In genomic region chr5:174720612-174721521, GRCh38 we compare ENCODE assay signal across 1 cellular context.
TF ChIP-seq lines count a peak whose summit lies in the region.

No MANE protein-coding gene starts in this region.

TF ChIP-seq in HEK293, 187 proteins besides CTCF, POLR2A, EP300 and RAD21 (continued from another document and continues in another):
- TF ChIP-seq ZSCAN30 (tag by site-specific recombination; IDR thresholded peaks at IDR 0.05) (0 out of 2 replicates have a peak, but pooled peaks have one; percentile 11), ZNF747 (tag by site-specific recombination; IDR thresholded peaks at IDR 0.05) (no peak), YY1 (tag by site-specific recombination; IDR thresholded peaks at IDR 0.05) (no peak), ZNF670 (tag by site-specific recombination; IDR thresholded peaks at IDR 0.05; ENCODE audit: low read depth) (no peak), KLF10 (tag by site-specific recombination; IDR thresholded peaks at IDR 0.05) (0 out of 2 replicates have a peak, but pooled peaks have one; percentile 7), ZNF654 (tag by site-specific recombination; IDR thresholded peaks at IDR 0.05; ENCODE audit: low read depth) (no peak), ZNF341 (tag by site-specific recombination; IDR thresholded peaks at IDR 0.05; ENCODE audit: low read depth) (no peak), ZBTB20 (tag by site-specific recombination; IDR thresholded peaks at IDR 0.05) (peak; percentile 36; the same call in 1 of the 2 replicates), GLI2 (tag by site-specific recombination; IDR thresholded peaks at IDR 0.05; ENCODE audit: borderline replicate concordance, low read depth) (no peak), ZNF768 (tag by site-specific recombination; IDR thresholded peaks at IDR 0.05) (peak; percentile 94), MEIS1 (CRISPR knock-in tag; IDR thresholded peaks at IDR 0.05; ENCODE audit: borderline replicate concordance) (no peak), ZIC2 (tag by site-specific recombination; IDR thresholded peaks at IDR 0.05) (peak; percentile 19; the same call in 1 of the 2 replicates), ZBTB10 (tag by site-specific recombination; IDR thresholded peaks at IDR 0.05) (no peak), ZNF16 (tag by site-specific recombination; IDR thresholded peaks at IDR 0.05; ENCODE audit: low read depth) (no peak), ELK4 (IDR thresholded peaks at IDR 0.05; ENCODE audit: borderline replicate concordance, low read depth, low read length) (no peak), ZNF544 (tag by site-specific recombination; IDR thresholded peaks at IDR 0.05) (no peak), ZBTB8A (tag by site-specific recombination; IDR thresholded peaks at IDR 0.05) (no peak), ZBTB6 (tag by site-specific recombination; IDR thresholded peaks at IDR 0.05) (peak; percentile 63; the same call in 1 of the 2 replicates), ZNF610 (tag by site-specific recombination; IDR thresholded peaks at IDR 0.05; ENCODE audit: borderline replicate concordance) (no peak), TRIM28 (IDR thresholded peaks at IDR 0.05; ENCODE audit: borderline replicate concordance, low read length) (no peak), ZNF843 (tag by site-specific recombination; IDR thresholded peaks at IDR 0.05) (no peak), ZNF449 (tag by site-specific recombination; IDR thresholded peaks at IDR 0.05) (no peak), ZBTB26 (tag by site-specific recombination; optimal IDR thresholded peaks at IDR 0.05) (peak; percentile 68), ZNF280C (tag by site-specific recombination; IDR thresholded peaks at IDR 0.05) (no peak), ZNF777 (tag by site-specific recombination; IDR thresholded peaks at IDR 0.05; ENCODE audit: borderline replicate concordance) (no peak), TCF7L2 (IDR thresholded peaks at IDR 0.05; ENCODE audit: borderline replicate concordance, low read depth, low read length) (peak; percentile 95), WT1 (tag by site-specific recombination; IDR thresholded peaks at IDR 0.05) (no peak), ZNF521 (tag by site-specific recombination; IDR thresholded peaks at IDR 0.05) (no peak), ZNF292 (tag by site-specific recombination; IDR thresholded peaks at IDR 0.05; ENCODE audit: borderline replicate concordance, low read depth) (no peak), ZSCAN23 (tag by site-specific recombination; IDR thresholded peaks at IDR 0.05) (no peak), HOXA7 (CRISPR knock-in tag; IDR thresholded peaks at IDR 0.05; ENCODE audit: borderline replicate concordance) (no peak), ZNF776 (tag by site-specific recombination; IDR thresholded peaks at IDR 0.05; ENCODE audit: borderline replicate concordance) (no peak), ZNF473 (tag by site-specific recombination; IDR thresholded peaks at IDR 0.05) (no peak), ZNF335 (tag by site-specific recombination; conservative IDR thresholded peaks at IDR 0.05) (peak; percentile 97), ZNF596 (tag by site-specific recombination; IDR thresholded peaks at IDR 0.05) (peak; percentile 53; the same call in 1 of the 2 replicates), ZNF211 (tag by site-specific recombination; IDR thresholded peaks at IDR 0.05; ENCODE audit: low read depth) (no peak), OVOL3 (tag by site-specific recombination; IDR thresholded peaks at IDR 0.05) (no peak), ZFP3 (tag by site-specific recombination; IDR thresholded peaks at IDR 0.05; ENCODE audit: low read depth) (no peak)
- TF ChIP-seq, protein P1, sequence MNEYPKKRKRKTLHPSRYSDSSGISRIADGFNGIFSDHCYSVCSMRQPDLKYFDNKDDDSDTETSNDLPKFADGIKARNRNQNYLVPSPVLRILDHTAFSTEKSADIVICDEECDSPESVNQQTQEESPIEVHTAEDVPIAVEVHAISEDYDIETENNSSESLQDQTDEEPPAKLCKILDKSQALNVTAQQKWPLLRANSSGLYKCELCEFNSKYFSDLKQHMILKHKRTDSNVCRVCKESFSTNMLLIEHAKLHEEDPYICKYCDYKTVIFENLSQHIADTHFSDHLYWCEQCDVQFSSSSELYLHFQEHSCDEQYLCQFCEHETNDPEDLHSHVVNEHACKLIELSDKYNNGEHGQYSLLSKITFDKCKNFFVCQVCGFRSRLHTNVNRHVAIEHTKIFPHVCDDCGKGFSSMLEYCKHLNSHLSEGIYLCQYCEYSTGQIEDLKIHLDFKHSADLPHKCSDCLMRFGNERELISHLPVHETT (tag by site-specific recombination; IDR thresholded peaks at IDR 0.05) = no peak
- TF ChIP-seq, protein P2, sequence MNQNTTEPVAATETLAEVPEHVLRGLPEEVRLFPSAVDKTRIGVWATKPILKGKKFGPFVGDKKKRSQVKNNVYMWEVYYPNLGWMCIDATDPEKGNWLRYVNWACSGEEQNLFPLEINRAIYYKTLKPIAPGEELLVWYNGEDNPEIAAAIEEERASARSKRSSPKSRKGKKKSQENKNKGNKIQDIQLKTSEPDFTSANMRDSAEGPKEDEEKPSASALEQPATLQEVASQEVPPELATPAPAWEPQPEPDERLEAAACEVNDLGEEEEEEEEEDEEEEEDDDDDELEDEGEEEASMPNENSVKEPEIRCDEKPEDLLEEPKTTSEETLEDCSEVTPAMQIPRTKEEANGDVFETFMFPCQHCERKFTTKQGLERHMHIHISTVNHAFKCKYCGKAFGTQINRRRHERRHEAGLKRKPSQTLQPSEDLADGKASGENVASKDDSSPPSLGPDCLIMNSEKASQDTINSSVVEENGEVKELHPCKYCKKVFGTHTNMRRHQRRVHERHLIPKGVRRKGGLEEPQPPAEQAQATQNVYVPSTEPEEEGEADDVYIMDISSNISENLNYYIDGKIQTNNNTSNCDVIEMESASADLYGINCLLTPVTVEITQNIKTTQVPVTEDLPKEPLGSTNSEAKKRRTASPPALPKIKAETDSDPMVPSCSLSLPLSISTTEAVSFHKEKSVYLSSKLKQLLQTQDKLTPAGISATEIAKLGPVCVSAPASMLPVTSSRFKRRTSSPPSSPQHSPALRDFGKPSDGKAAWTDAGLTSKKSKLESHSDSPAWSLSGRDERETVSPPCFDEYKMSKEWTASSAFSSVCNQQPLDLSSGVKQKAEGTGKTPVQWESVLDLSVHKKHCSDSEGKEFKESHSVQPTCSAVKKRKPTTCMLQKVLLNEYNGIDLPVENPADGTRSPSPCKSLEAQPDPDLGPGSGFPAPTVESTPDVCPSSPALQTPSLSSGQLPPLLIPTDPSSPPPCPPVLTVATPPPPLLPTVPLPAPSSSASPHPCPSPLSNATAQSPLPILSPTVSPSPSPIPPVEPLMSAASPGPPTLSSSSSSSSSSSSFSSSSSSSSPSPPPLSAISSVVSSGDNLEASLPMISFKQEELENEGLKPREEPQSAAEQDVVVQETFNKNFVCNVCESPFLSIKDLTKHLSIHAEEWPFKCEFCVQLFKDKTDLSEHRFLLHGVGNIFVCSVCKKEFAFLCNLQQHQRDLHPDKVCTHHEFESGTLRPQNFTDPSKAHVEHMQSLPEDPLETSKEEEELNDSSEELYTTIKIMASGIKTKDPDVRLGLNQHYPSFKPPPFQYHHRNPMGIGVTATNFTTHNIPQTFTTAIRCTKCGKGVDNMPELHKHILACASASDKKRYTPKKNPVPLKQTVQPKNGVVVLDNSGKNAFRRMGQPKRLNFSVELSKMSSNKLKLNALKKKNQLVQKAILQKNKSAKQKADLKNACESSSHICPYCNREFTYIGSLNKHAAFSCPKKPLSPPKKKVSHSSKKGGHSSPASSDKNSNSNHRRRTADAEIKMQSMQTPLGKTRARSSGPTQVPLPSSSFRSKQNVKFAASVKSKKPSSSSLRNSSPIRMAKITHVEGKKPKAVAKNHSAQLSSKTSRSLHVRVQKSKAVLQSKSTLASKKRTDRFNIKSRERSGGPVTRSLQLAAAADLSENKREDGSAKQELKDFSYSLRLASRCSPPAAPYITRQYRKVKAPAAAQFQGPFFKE (tag by site-specific recombination; IDR thresholded peaks at IDR 0.05; ENCODE audit: borderline replicate concordance) = no peak
- TF ChIP-seq, protein P3, sequence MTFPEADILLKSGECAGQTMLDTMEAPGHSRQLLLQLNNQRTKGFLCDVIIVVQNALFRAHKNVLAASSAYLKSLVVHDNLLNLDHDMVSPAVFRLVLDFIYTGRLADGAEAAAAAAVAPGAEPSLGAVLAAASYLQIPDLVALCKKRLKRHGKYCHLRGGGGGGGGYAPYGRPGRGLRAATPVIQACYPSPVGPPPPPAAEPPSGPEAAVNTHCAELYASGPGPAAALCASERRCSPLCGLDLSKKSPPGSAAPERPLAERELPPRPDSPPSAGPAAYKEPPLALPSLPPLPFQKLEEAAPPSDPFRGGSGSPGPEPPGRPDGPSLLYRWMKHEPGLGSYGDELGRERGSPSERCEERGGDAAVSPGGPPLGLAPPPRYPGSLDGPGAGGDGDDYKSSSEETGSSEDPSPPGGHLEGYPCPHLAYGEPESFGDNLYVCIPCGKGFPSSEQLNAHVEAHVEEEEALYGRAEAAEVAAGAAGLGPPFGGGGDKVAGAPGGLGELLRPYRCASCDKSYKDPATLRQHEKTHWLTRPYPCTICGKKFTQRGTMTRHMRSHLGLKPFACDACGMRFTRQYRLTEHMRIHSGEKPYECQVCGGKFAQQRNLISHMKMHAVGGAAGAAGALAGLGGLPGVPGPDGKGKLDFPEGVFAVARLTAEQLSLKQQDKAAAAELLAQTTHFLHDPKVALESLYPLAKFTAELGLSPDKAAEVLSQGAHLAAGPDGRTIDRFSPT (tag by site-specific recombination; IDR thresholded peaks at IDR 0.05) = 0 out of 2 replicates have a peak, but pooled peaks have one; percentile 18
